In genomic region chr4:8908206-8908893, GRCh38 we compare ENCODE assay signal across 2 cellular contexts.
TF ChIP-seq lines count a peak whose summit lies in the region.

No MANE protein-coding gene starts in this region.

TF ChIP-seq in SK-N-SH, 30 proteins besides CTCF, POLR2A, EP300 and RAD21 (continued from another document):
- no peak for TF ChIP-seq NFIC (IDR thresholded peaks at IDR 0.05; ENCODE audit: borderline replicate concordance)
- TF ChIP-seq TEAD4 (IDR thresholded peaks at IDR 0.05; ENCODE audit: borderline replicate concordance, insufficient read depth), result no peak

TF ChIP-seq in SK-N-SH treated with all-trans-retinoic acid at 6 μM for 48 hours, 23 proteins besides CTCF, POLR2A, EP300 and RAD21:
- no peak for TF ChIP-seq PATZ1 (CRISPR knock-in tag; IDR thresholded peaks at IDR 0.05; ENCODE audit: borderline replicate concordance)
- TF ChIP-seq ARNTL (CRISPR knock-in tag; IDR thresholded peaks at IDR 0.05; ENCODE audit: borderline replicate concordance, low read depth), result no peak
- no peak for TF ChIP-seq ESRRG (CRISPR knock-in tag; IDR thresholded peaks at IDR 0.05)
- TF ChIP-seq ZNF70 (CRISPR knock-in tag; IDR thresholded peaks at IDR 0.05), result no peak
- no peak for TF ChIP-seq ZNF8 (CRISPR knock-in tag; IDR thresholded peaks at IDR 0.05)
TF ChIP-seq in SK-N-SH treated with all-trans-retinoic acid at 6 μM for 48 hours: peak in this region for 0.
